21 cellular contexts compared by ENCODE assay signal in the genomic region with DNA sequence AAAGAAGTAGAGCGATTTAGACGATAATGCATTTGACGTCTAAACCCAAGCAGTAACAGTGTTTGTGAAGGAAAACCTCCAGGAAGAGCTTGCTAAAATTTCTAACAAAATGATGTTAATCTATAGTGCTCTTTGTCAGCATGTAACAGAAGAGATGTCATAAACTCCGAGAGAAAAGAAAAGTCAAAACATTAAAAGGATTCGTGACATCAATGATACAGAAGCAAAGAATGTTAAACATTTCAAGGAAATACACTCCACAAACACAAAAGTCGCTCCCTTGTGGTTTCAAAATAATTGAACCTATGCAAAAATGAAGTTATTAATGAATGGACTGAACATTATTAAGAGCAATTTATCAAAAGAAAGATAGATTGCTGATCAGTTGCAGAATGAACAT. TPM values are rescaled to one million over a fixed set of nuclear protein-coding genes. Genes with fewer than 3 reads are reported as not detected.
"Had no signal": no experiment of that assay in that cellular context is flagged by ENCODE, and none has a peak within 500 bp of the region (broad histone marks: within the 10 kb centered on the region; RNA-seq: fewer than 3 reads in every experiment).

No MANE protein-coding gene starts in this region.

- H3K9me3 Mint-ChIP-seq: activated B cell treated with CpG ODN at 0.5 μM for 24 hours; activated CD4-positive, alpha-beta T cell treated with anti-CD3 and anti-CD28 coated beads, Interleukin-2, amount 10 ng/mL, durations not matched to agents 7 days and 5 days; central memory CD8-positive, alpha-beta T cell; endodermal cell; natural killer cell treated with Interleukin-12 subunit alpha and Interleukin-12 subunit beta and Interleukin-15 and Interleukin-18, amount 100 ng/mL, for 72 hours; type B pancreatic cell had no signal

- ATAC-seq: body of pancreas; left lung; natural killer cell treated with Interleukin-12 subunit alpha and Interleukin-12 subunit beta and Interleukin-15 and Interleukin-18, amount 100 ng/mL, for 72 hours; sciatic nerve; stimulated activated naive CD8-positive, alpha-beta T cell treated with anti-CD3 and anti-CD28 coated beads, Interleukin-15, Interleukin-2, amounts not matched to agents 100 U/mL and 50 U/mL, for 24 hours; T-helper 17 cell had no signal

- H3K4me3 Mint-ChIP-seq: activated B cell treated with CpG ODN at 0.5 μM for 24 hours; activated CD4-positive, alpha-beta T cell treated with anti-CD3 and anti-CD28 coated beads, Interleukin-2, amount 10 ng/mL, durations not matched to agents 7 days and 5 days; activated naive CD4-positive, alpha-beta T cell treated with anti-CD3 and anti-CD28 coated beads for 36 hours; central memory CD8-positive, alpha-beta T cell; endodermal cell; natural killer cell treated with Interleukin-12 subunit alpha and Interleukin-12 subunit beta and Interleukin-15 and Interleukin-18, amount 100 ng/mL, for 72 hours; T-helper 17 cell; type B pancreatic cell had no signal

- H3K36me3 Mint-ChIP-seq: natural killer cell treated with Interleukin-12 subunit alpha and Interleukin-12 subunit beta and Interleukin-15 and Interleukin-18, amount 100 ng/mL, for 72 hours; type B pancreatic cell had no signal

- H3K27ac Mint-ChIP-seq: activated B cell treated with CpG ODN at 0.5 μM for 24 hours; activated CD4-positive, alpha-beta T cell treated with anti-CD3 and anti-CD28 coated beads, Interleukin-2, amount 10 ng/mL, durations not matched to agents 7 days and 5 days; activated naive CD4-positive, alpha-beta T cell treated with anti-CD3 and anti-CD28 coated beads for 36 hours; endodermal cell; natural killer cell treated with Interleukin-12 subunit alpha and Interleukin-12 subunit beta and Interleukin-15 and Interleukin-18, amount 100 ng/mL, for 72 hours; T-helper 17 cell; type B pancreatic cell had no signal

- H3K27ac ChIP-seq: body of pancreas, left lung, suprapubic skin had no signal

- H3K4me1 Mint-ChIP-seq: activated B cell treated with CpG ODN at 0.5 μM for 24 hours; central memory CD8-positive, alpha-beta T cell had no signal

- H3K4me3 ChIP-seq: body of pancreas, left lung, suprapubic skin had no signal

- H3K27me3 Mint-ChIP-seq: activated B cell treated with CpG ODN at 0.5 μM for 24 hours, type B pancreatic cell had no signal

- H3K36me3 ChIP-seq: suprapubic skin had no signal

- H3K9me3 ChIP-seq: body of pancreas, left lung, suprapubic skin had no signal

- H3K27me3 ChIP-seq: body of pancreas, left lung, suprapubic skin had no signal

- DNase-seq: activated B cell treated with CpG ODN at 0.5 μM for 24 hours; activated CD4-positive, alpha-beta T cell treated with anti-CD3 and anti-CD28 coated beads, Interleukin-2, amount 10 ng/mL, durations not matched to agents 7 days and 5 days; activated CD8-positive, alpha-beta memory T cell treated with anti-CD3 and anti-CD28 coated beads for 24 hours; activated naive CD4-positive, alpha-beta T cell treated with anti-CD3 and anti-CD28 coated beads for 36 hours; body of pancreas; dermis blood vessel endothelial cell; endodermal cell; glutamatergic neuron; islet precursor cell; left lung; occipital lobe; stimulated activated CD4-positive, alpha-beta T cell treated with anti-CD3 and anti-CD28 coated beads, Interleukin-4, amount 100 ng/mL, for 1 hour; stimulated activated CD8-positive, alpha-beta memory T cell treated with anti-CD3 and anti-CD28 coated beads, Interleukin-4, amount 100 ng/mL, for 48 hours; stimulated activated naive CD8-positive, alpha-beta T cell treated with anti-CD3 and anti-CD28 coated beads, Interleukin-15, Interleukin-2, amounts not matched to agents 100 U/mL and 50 U/mL, for 24 hours; T-helper 17 cell had no signal

RNA-seq across cellular contexts. Expression of a gene that starts 27.9 kb away (rescaled TPM):
- total RNA-seq: activated B cell treated with CpG ODN at 0.5 μM for 24 hours; activated CD4-positive, alpha-beta T cell treated with anti-CD3 and anti-CD28 coated beads, Interleukin-2, amount 10 ng/mL, durations not matched to agents 7 days and 5 days; activated naive CD4-positive, alpha-beta T cell treated with anti-CD3 and anti-CD28 coated beads for 36 hours; dermis blood vessel endothelial cell; endodermal cell; natural killer cell treated with Interleukin-12 subunit alpha and Interleukin-12 subunit beta and Interleukin-15 and Interleukin-18, amount 100 ng/mL, for 72 hours; occipital lobe; pulmonary artery endothelial cell; sciatic nerve; T-helper 17 cell had no signal

RNA-seq across cellular contexts. Expression of a gene that starts 31.6 kb away (rescaled TPM):
- total RNA-seq: activated B cell treated with CpG ODN at 0.5 μM for 24 hours; activated CD4-positive, alpha-beta T cell treated with anti-CD3 and anti-CD28 coated beads, Interleukin-2, amount 10 ng/mL, durations not matched to agents 7 days and 5 days; activated naive CD4-positive, alpha-beta T cell treated with anti-CD3 and anti-CD28 coated beads for 36 hours; dermis blood vessel endothelial cell; endodermal cell; natural killer cell treated with Interleukin-12 subunit alpha and Interleukin-12 subunit beta and Interleukin-15 and Interleukin-18, amount 100 ng/mL, for 72 hours had no signal
